Comparison of ENCODE assay signal across 8 cellular contexts in the genomic region with DNA sequence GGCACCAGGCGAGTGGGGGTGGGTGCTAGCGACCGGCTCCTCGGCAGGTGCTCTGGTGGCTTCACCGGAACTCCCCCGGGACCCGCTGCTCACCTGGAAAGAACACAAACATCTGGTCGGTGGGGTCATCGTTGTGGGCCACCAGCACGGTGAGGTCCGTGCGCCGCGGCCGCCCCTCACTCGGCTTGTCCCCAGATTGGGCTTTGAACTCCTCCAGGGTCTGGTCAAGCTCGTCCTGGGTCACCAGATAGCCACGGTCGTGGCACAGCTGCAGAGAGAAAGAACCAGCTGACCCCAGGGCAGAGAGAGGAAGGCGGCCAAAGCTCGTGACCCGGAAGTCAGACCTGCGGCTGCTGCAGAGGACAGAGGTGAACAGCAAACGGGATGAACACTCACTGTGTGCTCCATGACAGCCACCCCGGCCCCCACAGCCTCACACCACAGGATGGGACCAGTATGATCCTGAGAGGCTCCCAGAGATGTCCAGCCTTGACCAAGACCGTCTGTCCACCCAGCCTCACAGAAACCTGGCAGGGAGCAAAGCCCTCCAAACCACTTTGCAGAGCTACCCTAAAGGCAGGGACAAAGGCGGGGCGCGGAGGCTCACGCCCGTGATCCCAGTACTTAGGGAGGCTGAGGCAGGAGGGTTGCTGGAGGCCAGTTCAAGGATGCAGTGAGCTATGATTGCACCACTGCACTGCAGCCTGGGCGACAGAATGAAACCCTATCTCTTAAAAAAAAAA. TPM values are rescaled to one million over a fixed set of nuclear protein-coding genes. Genes with fewer than 3 reads are reported as not detected.
DNase-seq lines count a peak whose midpoint lies in the region; ATAC-seq, FAIRE-seq and TF ChIP-seq lines count a peak whose summit lies in the region.

No MANE protein-coding gene starts in this region.

- DNase-seq in T-helper 1 cell (no peak), kidney (no peak), retina (no peak), amniotic stem cell (lab: John Stamatoyannopoulos, UW) (no peak)
- no peak for DNase-seq in activated naive CD8-positive, alpha-beta T cell treated with anti-CD3 and anti-CD28 coated beads, Interleukin-2, amount 10 ng/mL, durations not matched to agents 7 days and 5 days
- no peak for DNase-seq in effector CD8-positive, alpha-beta T cell (lab: John Stamatoyannopoulos, UW)

- no peak for ATAC-seq in activated naive CD8-positive, alpha-beta T cell treated with anti-CD3 and anti-CD28 coated beads, Interleukin-2, amount 10 ng/mL, durations not matched to agents 7 days and 5 days (ENCODE audit: low read depth)

- H3K27ac Mint-ChIP-seq in T-helper 1 cell treated with Interleukin-12 subunit alpha and Interleukin-12 subunit beta and Interleukin-4 antibody, amounts not matched to agents 30 μg/mL and 1 μg/mL, for 36 hours, result peak overlapping the region; percentile 52
- H3K27ac Mint-ChIP-seq in activated naive CD8-positive, alpha-beta T cell treated with anti-CD3 and anti-CD28 coated beads, Interleukin-2, amount 10 ng/mL, durations not matched to agents 7 days and 5 days, result peak overlapping the region; percentile 95

- H3K4me3 ChIP-seq in kidney (ENCODE audit: low read length in 2 of 2), result peak overlapping the region; percentile 86 to 88
- H3K4me3 ChIP-seq in subcutaneous abdominal adipose tissue (ENCODE audit: low read depth in 1 of 5, low read length in 5 of 5), result peak overlapping the region; percentile 85 to 94 (median 86)

- no peak for TF ChIP-seq CTCF in kidney (IDR thresholded peaks at IDR 0.05; ENCODE audit: borderline replicate concordance, extremely low read depth, insufficient read depth)

- H3K4me3 Mint-ChIP-seq in T-helper 1 cell treated with Interleukin-12 subunit alpha and Interleukin-12 subunit beta and Interleukin-4 antibody, amounts not matched to agents 30 μg/mL and 1 μg/mL, for 36 hours, result peak overlapping the region; percentile 93
- peak overlapping the region; percentile 86 for H3K4me3 Mint-ChIP-seq in activated naive CD8-positive, alpha-beta T cell treated with anti-CD3 and anti-CD28 coated beads, Interleukin-2, amount 10 ng/mL, durations not matched to agents 7 days and 5 days

- no peaks in the 10 kb centered on the region for H3K27me3 Mint-ChIP-seq in T-helper 1 cell treated with Interleukin-12 subunit alpha and Interleukin-12 subunit beta and Interleukin-4 antibody, amounts not matched to agents 30 μg/mL and 1 μg/mL, for 36 hours (ENCODE audit: low read depth)
- H3K27me3 Mint-ChIP-seq in activated naive CD8-positive, alpha-beta T cell treated with anti-CD3 and anti-CD28 coated beads, Interleukin-2, amount 10 ng/mL, durations not matched to agents 7 days and 5 days, result no peaks in the 10 kb centered on the region

- POLR2A ChIA-PET in activated naive CD8-positive, alpha-beta T cell treated with anti-CD3 and anti-CD28 coated beads, Interleukin-2, amount 10 ng/mL, durations not matched to agents 7 days and 5 days (lab: Charles Lee), result interaction anchor here (1.2 to 2.5 kb wide), 8 partner anchors 9 to 180 kb away, joined by 3 to 12 read pairs (median 7); partner anchors contain the start of genes ARHGAP45 and CNN2

- FAIRE-seq in kidney (lab: Jason Lieb, UNC), result no peak

- H3K4me1 Mint-ChIP-seq in T-helper 1 cell treated with Interleukin-12 subunit alpha and Interleukin-12 subunit beta and Interleukin-4 antibody, amounts not matched to agents 30 μg/mL and 1 μg/mL, for 36 hours (ENCODE audit: low read depth), result peaks cover 27% of the 10 kb centered on the region
- H3K4me1 Mint-ChIP-seq in activated naive CD8-positive, alpha-beta T cell treated with anti-CD3 and anti-CD28 coated beads, Interleukin-2, amount 10 ng/mL, durations not matched to agents 7 days and 5 days, result peaks cover 34% of the 10 kb centered on the region

- H3K9me3 Mint-ChIP-seq in T-helper 1 cell treated with Interleukin-12 subunit alpha and Interleukin-12 subunit beta and Interleukin-4 antibody, amounts not matched to agents 30 μg/mL and 1 μg/mL, for 36 hours, result peaks cover 3% of the 10 kb centered on the region
- H3K9me3 Mint-ChIP-seq in activated naive CD8-positive, alpha-beta T cell treated with anti-CD3 and anti-CD28 coated beads, Interleukin-2, amount 10 ng/mL, durations not matched to agents 7 days and 5 days, result no peaks in the 10 kb centered on the region

- H3K36me3 ChIP-seq in kidney (ENCODE audit: control insufficient read depth in 1 of 2, insufficient read depth in 2 of 2, low read length in 2 of 2) (peaks cover 0 to 6% of the 10 kb centered on the region in 2 donors), subcutaneous abdominal adipose tissue (ENCODE audit: control insufficient read depth in 5 of 5, insufficient read depth in 5 of 5, low read length in 5 of 5) (peaks cover 0 to 37% (median 32%) of the 10 kb centered on the region in 5 donors)

- no peaks in the 10 kb centered on the region for H3K27me3 ChIP-seq in subcutaneous abdominal adipose tissue (ENCODE audit: control insufficient read depth in 5 of 5, insufficient read depth in 4 of 5, low read length in 5 of 5)

- H3K9ac ChIP-seq in kidney (ENCODE audit: low read length in 2 of 2), result peak overlapping the region; percentile 1 to 84
- peak overlapping the region; percentile 73 to 97 (median 83) for H3K9ac ChIP-seq in subcutaneous abdominal adipose tissue (ENCODE audit: low read length in 5 of 5)

- intact Hi-C loops in kidney (cut with DNase I), result no loop called here

- peaks cover 11% of the 10 kb centered on the region for H3K36me3 Mint-ChIP-seq in T-helper 1 cell treated with Interleukin-12 subunit alpha and Interleukin-12 subunit beta and Interleukin-4 antibody, amounts not matched to agents 30 μg/mL and 1 μg/mL, for 36 hours (ENCODE audit: low read depth)
- H3K36me3 Mint-ChIP-seq in activated naive CD8-positive, alpha-beta T cell treated with anti-CD3 and anti-CD28 coated beads, Interleukin-2, amount 10 ng/mL, durations not matched to agents 7 days and 5 days, result peaks cover 15% of the 10 kb centered on the region

- no peaks in the 10 kb centered on the region for H3K9me3 ChIP-seq in kidney (ENCODE audit: control insufficient read depth in 1 of 2, low read length in 2 of 2)
- no peaks in the 10 kb centered on the region for H3K9me3 ChIP-seq in subcutaneous abdominal adipose tissue (ENCODE audit: control insufficient read depth in 5 of 5, low read length in 5 of 5)

- H3K27ac ChIP-seq in kidney (ENCODE audit: low read depth in 2 of 2, low read length in 2 of 2) (no peak overlapping the region), subcutaneous abdominal adipose tissue (ENCODE audit: low read depth, low read length) (peak overlapping the region; percentile 72)

- H3K4me1 ChIP-seq in kidney (ENCODE audit: control insufficient read depth in 1 of 2, insufficient read depth in 1 of 2, low read depth in 1 of 2, low read length in 2 of 2) (peaks cover 5 to 22% of the 10 kb centered on the region in 2 donors), subcutaneous abdominal adipose tissue (ENCODE audit: control insufficient read depth in 5 of 5, insufficient read depth in 5 of 5, low read length in 5 of 5) (peaks cover 12 to 63% (median 46%) of the 10 kb centered on the region in 5 donors)

RNA-seq across cellular contexts. Expression of gene POLR2E, which starts 1.2 kb away (rescaled TPM):
- 100 to 1,000 TPM; 142 to 163 TPM for total RNA-seq in activated naive CD8-positive, alpha-beta T cell treated with anti-CD3 and anti-CD28 coated beads, Interleukin-2, amount 10 ng/mL, durations not matched to agents 7 days and 5 days
- total RNA-seq in kidney, result 158 TPM
- 189 TPM for polyA plus RNA-seq in kidney (ENCODE audit: insufficient read depth, low read depth, low replicate concordance)

RNA-seq across cellular contexts. Expression of gene GPX4, which starts 9.8 kb away (rescaled TPM):
- total RNA-seq in activated naive CD8-positive, alpha-beta T cell treated with anti-CD3 and anti-CD28 coated beads, Interleukin-2, amount 10 ng/mL, durations not matched to agents 7 days and 5 days, result 100 to 1,000 TPM; 194 to 206 TPM
- total RNA-seq in kidney, result 268 TPM
- 966 TPM for polyA plus RNA-seq in kidney (ENCODE audit: insufficient read depth, low read depth, low replicate concordance)

RNA-seq across cellular contexts. Expression of gene ARHGAP45, which starts 27.0 kb away (rescaled TPM):
- 100 to 1,000 TPM; 576 to 581 TPM for total RNA-seq in activated naive CD8-positive, alpha-beta T cell treated with anti-CD3 and anti-CD28 coated beads, Interleukin-2, amount 10 ng/mL, durations not matched to agents 7 days and 5 days
- 50.0 TPM for total RNA-seq in kidney
- polyA plus RNA-seq in kidney (ENCODE audit: insufficient read depth, low read depth, low replicate concordance), result 11.8 TPM

RNA-seq across cellular contexts. Expression of gene ABCA7, which starts 54.1 kb away (rescaled TPM):
- total RNA-seq in activated naive CD8-positive, alpha-beta T cell treated with anti-CD3 and anti-CD28 coated beads, Interleukin-2, amount 10 ng/mL, durations not matched to agents 7 days and 5 days, result 100 to 1,000 TPM; 145 to 146 TPM
- total RNA-seq in kidney, result 20.4 TPM
- 11.7 TPM for polyA plus RNA-seq in kidney (ENCODE audit: insufficient read depth, low read depth, low replicate concordance)

Comparison
In these comparisons a context has a peak if more than half of its experiments do, and no peak if none do; other contexts are left out.
1. RNA of gene ARHGAP45, which starts 27.0 kb away (total RNA-seq): 576 to 581 TPM in activated naive CD8-positive, alpha-beta T cell treated with anti-CD3 and anti-CD28 coated beads, Interleukin-2, amount 10 ng/mL, durations not matched to agents 7 days and 5 days; 50.0 TPM in kidney (single experiment); every median in the first group is over 10 times any median in the second.